Comparison of ENCODE assay signal across 23 cellular contexts in genomic region chrX:64908121-64908520, GRCh38.
DNase-seq lines count a peak whose midpoint lies in the region; ATAC-seq and TF ChIP-seq lines count a peak whose summit lies in the region.
"Had no signal": no experiment of that assay in that cellular context is flagged by ENCODE, and none has a peak within 500 bp of the region (broad histone marks: within the 10 kb centered on the region; RNA-seq: fewer than 3 reads in every experiment).

No MANE protein-coding gene starts in this region.

- H3K27ac ChIP-seq in VCaP: no peak overlapping the region
- H3K27ac ChIP-seq: A549; BLaER1 treated with 17β-estradiol and CSF1 and Interleukin-3, amounts not matched to agents 10 nM and 100 nM; GM23248 had no signal

- no peaks in the 10 kb centered on the region for H3K27me3 Mint-ChIP-seq in Caco-2 (ENCODE audit: insufficient read depth, unreplicated experiment)
- H3K27me3 Mint-ChIP-seq in activated T-helper 17 cell treated with anti-CD3 and anti-CD28 coated beads, Interleukin-2, amount 50 U/mL, for 72 hours: no peaks in the 10 kb centered on the region
- H3K27me3 Mint-ChIP-seq: CD4-positive, alpha-beta T cell had no signal

- no peaks in the 10 kb centered on the region for H3K27me3 ChIP-seq in Caco-2 (replicated peaks; ENCODE audit: control insufficient read depth, insufficient read depth, low read length)
- H3K27me3 ChIP-seq: BE2C had no signal

- no peaks in the 10 kb centered on the region for H3K4me1 ChIP-seq in Caco-2
- H3K4me1 ChIP-seq in mucosa of descending colon (ENCODE audit: low read depth): no peaks in the 10 kb centered on the region
- H3K4me1 ChIP-seq: A549; BE2C; BLaER1 treated with 17β-estradiol and CSF1 and Interleukin-3, amounts not matched to agents 10 nM and 100 nM had no signal

- POLR2A ChIA-PET in Caco-2 (lab: Charles Lee): no interaction called here

- CTCF ChIA-PET in Caco-2 (lab: Charles Lee): interaction anchor here (1.2 to 1.6 kb wide), 2 partner anchors 544 to 610 kb away, joined by 3 to 4 read pairs; no protein-coding TSS in a partner anchor

- BruUV-seq in Caco-2 (replicated peaks; lab: Mats Ljungman, UMichigan): no TSS peak

- H3K9me3 ChIP-seq in Caco-2 (no peaks in the 10 kb centered on the region), mucosa of descending colon (no peaks in the 10 kb centered on the region)
- H3K9me3 ChIP-seq: A549, BE2C had no signal

- H3K4me3 ChIP-seq in Caco-2 (ENCODE audit: low read depth, low read length) (no peak overlapping the region), mucosa of descending colon (no peak overlapping the region)
- H3K4me3 ChIP-seq: A549; BLaER1 treated with 17β-estradiol and CSF1 and Interleukin-3, amounts not matched to agents 10 nM and 100 nM; GM23248 had no signal

- no peak overlapping the region for H3K27ac Mint-ChIP-seq in Caco-2 (ENCODE audit: unreplicated experiment)
- no peak overlapping the region for H3K27ac Mint-ChIP-seq in activated T-helper 17 cell treated with anti-CD3 and anti-CD28 coated beads, Interleukin-2, amount 50 U/mL, for 72 hours
- H3K27ac Mint-ChIP-seq: CD4-positive, alpha-beta T cell; CD8-positive, alpha-beta memory T cell had no signal

- ATAC-seq in mucosa of descending colon: no peak
- ATAC-seq in activated T-helper 17 cell treated with anti-CD3 and anti-CD28 coated beads, Interleukin-2, amount 50 U/mL, for 72 hours (replicated peaks): no peak
- ATAC-seq: A549 had no signal

- peak; percentile 19 to 32 for DNase-seq in Caco-2
- DNase-seq in HT-29 (ENCODE audit: low spot score): peak; percentile 4
- DNase-seq in mucosa of descending colon: peak in 2 of 3 donors; percentile 3 to 21
- no peak for DNase-seq in SKM-1 (lab: John Stamatoyannopoulos, UW; ENCODE audit: unreplicated experiment)
- no peak for DNase-seq in HPDE6-E6E7 (ENCODE audit: extremely low spot score)
- DNase-seq: 8988T; ACHN; AML-193; BE2C; Calu3; CD4-positive, alpha-beta T cell; CD8-positive, alpha-beta memory T cell; DMS53; DMS79 treated with DMSO at 0.1 percent for 48 hours; GF-D8; GM23248; H7; HCEC 1CT had no signal

- H3K4me3 Mint-ChIP-seq in Caco-2 (ENCODE audit: unreplicated experiment): no peak overlapping the region
- H3K4me3 Mint-ChIP-seq in activated T-helper 17 cell treated with anti-CD3 and anti-CD28 coated beads, Interleukin-2, amount 50 U/mL, for 72 hours: no peak overlapping the region
- H3K4me3 Mint-ChIP-seq: CD14-positive monocyte; CD4-positive, alpha-beta T cell; CD8-positive, alpha-beta memory T cell had no signal

- intact Hi-C loops in Caco-2 (cut with micrococcal nuclease; ENCODE audit: unreplicated experiment): loop anchor here (2.0 to 5.0 kb wide), 2 partner anchors 289 to 544 kb away; no protein-coding TSS in a partner anchor
- intact Hi-C loops in mucosa of descending colon (cut with DNase I, micrococcal nuclease): no loop called here

- H3K4me1 Mint-ChIP-seq in Caco-2 (ENCODE audit: low read depth, unreplicated experiment): no peaks in the 10 kb centered on the region
- H3K4me1 Mint-ChIP-seq in activated T-helper 17 cell treated with anti-CD3 and anti-CD28 coated beads, Interleukin-2, amount 50 U/mL, for 72 hours: no peaks in the 10 kb centered on the region
- H3K4me1 Mint-ChIP-seq: CD14-positive monocyte; CD8-positive, alpha-beta memory T cell had no signal

- no peaks in the 10 kb centered on the region for H3K36me3 Mint-ChIP-seq in Caco-2 (ENCODE audit: insufficient read depth, unreplicated experiment)
- peaks cover 36% of the 10 kb centered on the region for H3K36me3 Mint-ChIP-seq in activated T-helper 17 cell treated with anti-CD3 and anti-CD28 coated beads, Interleukin-2, amount 50 U/mL, for 72 hours (ENCODE audit: low read depth)

- H3K36me3 ChIP-seq in Caco-2 (ENCODE audit: control insufficient read depth, insufficient read depth, low read length) (no peaks in the 10 kb centered on the region), mucosa of descending colon (ENCODE audit: low read depth) (no peaks in the 10 kb centered on the region)
- H3K36me3 ChIP-seq: BE2C had no signal

- TF ChIP-seq CTCF in Caco-2 (IDR thresholded peaks at IDR 0.05; ENCODE audit: insufficient read depth in 1 of 2, low read depth in 1 of 2, low read length in 1 of 2, severe bottlenecking in 1 of 2, unreplicated experiment in 1 of 2) (peak in 1 of 2 experiments; percentile 40), VCaP (conservative IDR thresholded peaks at IDR 0.05) (0 out of 2 replicates have a peak, but pooled peaks have one; percentile 13), mucosa of descending colon (IDR thresholded peaks at IDR 0.05) (no peak)

- H3K9me3 Mint-ChIP-seq in Caco-2 (ENCODE audit: unreplicated experiment): peaks cover 12% of the 10 kb centered on the region
- H3K9me3 Mint-ChIP-seq in activated T-helper 17 cell treated with anti-CD3 and anti-CD28 coated beads, Interleukin-2, amount 50 U/mL, for 72 hours: peaks cover 11% of the 10 kb centered on the region

Comparison
In these comparisons a context has a peak if more than half of its experiments do, and no peak if none do; other contexts are left out.
1. DNase-seq: peak in Caco-2 (2 of 2), HT-29 (single experiment) and mucosa of descending colon (2 of 3); none in SKM-1 (single experiment) and HPDE6-E6E7 (single experiment).